In genomic region chr9:93682155-93682968, GRCh38 we compare ENCODE assay signal across 9 cellular contexts.
DNase-seq lines count a peak whose midpoint lies in the region; ATAC-seq, FAIRE-seq and TF ChIP-seq lines count a peak whose summit lies in the region.
"Had no signal": no experiment of that assay in that cellular context is flagged by ENCODE, and none has a peak within 500 bp of the region (broad histone marks: within the 10 kb centered on the region; RNA-seq: fewer than 3 reads in every experiment).

No MANE protein-coding gene starts in this region.

- intact Hi-C loops in activated naive CD4-positive, alpha-beta T cell treated with anti-CD3 and anti-CD28 coated beads for 36 hours (cut with micrococcal nuclease): loop anchor here (1.0 to 5.0 kb wide), 3 partner anchors 145 to 320 kb away; no protein-coding TSS in a partner anchor
- intact Hi-C loops in cardiac septum (cut with DNase I): loop anchor here (2.0 to 5.0 kb wide), 3 partner anchors 280 to 530 kb away; no protein-coding TSS in a partner anchor
- intact Hi-C loops in prostate gland (cut with DNase I): loop anchor here (1.0 kb wide), 1 partner anchor 281 kb away; no protein-coding TSS in a partner anchor

- no peaks in the 10 kb centered on the region for H3K9me3 Mint-ChIP-seq in activated naive CD4-positive, alpha-beta T cell treated with anti-CD3 and anti-CD28 coated beads for 36 hours
- H3K9me3 Mint-ChIP-seq: activated naive CD4-positive, alpha-beta T cell treated with anti-CD3 and anti-CD28 coated beads, Interleukin-2, amount 50 U/mL, for 24 hours had no signal

- H3K9me3 ChIP-seq in prostate gland: no peaks in the 10 kb centered on the region

- no peaks in the 10 kb centered on the region for H3K4me1 Mint-ChIP-seq in activated naive CD4-positive, alpha-beta T cell treated with anti-CD3 and anti-CD28 coated beads for 36 hours (ENCODE audit: low read depth)
- H3K4me1 Mint-ChIP-seq: activated naive CD4-positive, alpha-beta T cell treated with anti-CD3 and anti-CD28 coated beads, Interleukin-2, amount 50 U/mL, for 24 hours had no signal

- peak; percentile 69 to 82 (median 73) for TF ChIP-seq CTCF in prostate gland (IDR thresholded peaks at IDR 0.05)

- H3K36me3 ChIP-seq in prostate gland: no peaks in the 10 kb centered on the region

- H3K4me3 ChIP-seq in prostate gland: no peak overlapping the region

- FAIRE-seq in HTR-8/SVneo (lab: Jason Lieb, UNC): no peak

- no peaks in the 10 kb centered on the region for H3K27me3 Mint-ChIP-seq in activated naive CD4-positive, alpha-beta T cell treated with anti-CD3 and anti-CD28 coated beads for 36 hours (ENCODE audit: low read depth)

- DNase-seq in EH (ENCODE audit: low read depth) (peak; percentile 50), HTR-8/SVneo (ENCODE audit: insufficient read length, low spot score) (peak; percentile 63), RKO (ENCODE audit: low spot score) (peak; percentile 53), cardiac septum (ENCODE audit: low spot score) (peak; percentile 72), prostate gland (ENCODE audit: low spot score) (peak; percentile 34)
- DNase-seq in activated naive CD4-positive, alpha-beta T cell treated with anti-CD3 and anti-CD28 coated beads for 36 hours: peak; percentile 79

- ATAC-seq in HG03378 (IDR thresholded peaks at IDR 0.05; ENCODE audit: unreplicated experiment) (no peak), GM19452 (IDR thresholded peaks at IDR 0.05; ENCODE audit: unreplicated experiment) (no peak)

- peaks cover 3% of the 10 kb centered on the region for H3K36me3 Mint-ChIP-seq in activated naive CD4-positive, alpha-beta T cell treated with anti-CD3 and anti-CD28 coated beads for 36 hours (ENCODE audit: low read depth)

- no peak overlapping the region for H3K27ac Mint-ChIP-seq in activated naive CD4-positive, alpha-beta T cell treated with anti-CD3 and anti-CD28 coated beads for 36 hours
- H3K27ac Mint-ChIP-seq: activated naive CD4-positive, alpha-beta T cell treated with anti-CD3 and anti-CD28 coated beads, Interleukin-2, amount 50 U/mL, for 24 hours had no signal

- H3K27me3 ChIP-seq in prostate gland (replicated peaks; ENCODE audit: insufficient read depth): no peaks in the 10 kb centered on the region

- 40% methylated on average over 18 of the region's 19 CpGs for WGBS in prostate gland

- CTCF ChIA-PET in activated naive CD4-positive, alpha-beta T cell treated with anti-CD3 and anti-CD28 coated beads for 36 hours (lab: Charles Lee): interaction anchor here (0.6 to 2.7 kb wide), 16 partner anchors 11 to 531 kb away, joined by 3 to 16 read pairs (median 3); no protein-coding TSS in a partner anchor

- no peaks in the 10 kb centered on the region for H3K4me1 ChIP-seq in prostate gland (replicated peaks)

- no peak for TF ChIP-seq POLR2A in prostate gland (IDR thresholded peaks at IDR 0.05)

- H3K27ac ChIP-seq in prostate gland: no peak overlapping the region

- H3K4me3 Mint-ChIP-seq in activated naive CD4-positive, alpha-beta T cell treated with anti-CD3 and anti-CD28 coated beads for 36 hours: no peak overlapping the region
- H3K4me3 Mint-ChIP-seq: activated naive CD4-positive, alpha-beta T cell treated with anti-CD3 and anti-CD28 coated beads, Interleukin-2, amount 50 U/mL, for 24 hours had no signal
